8 cellular contexts compared by ENCODE assay signal in the genomic region with DNA sequence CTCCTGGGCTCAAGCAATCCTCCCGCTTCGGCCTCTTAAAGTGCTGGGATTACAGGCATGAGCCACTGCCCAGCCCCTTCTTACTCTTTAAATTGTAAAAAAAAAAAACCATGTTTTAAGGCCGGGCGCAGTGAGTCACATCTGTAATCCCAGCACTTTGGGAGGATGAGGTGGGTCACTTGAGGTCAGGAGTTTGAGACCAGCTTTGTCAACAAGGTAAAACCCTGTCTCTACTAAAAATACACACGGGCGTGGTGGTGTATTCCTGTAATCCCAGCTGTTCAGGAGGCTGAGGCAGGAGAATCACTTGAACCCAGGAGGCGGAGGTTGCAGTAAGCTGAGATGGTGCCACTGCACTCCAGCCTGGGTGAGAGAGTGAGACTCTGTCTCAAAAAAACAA. TPM values are rescaled to one million over a fixed set of nuclear protein-coding genes. Genes with fewer than 3 reads are reported as not detected.
DNase-seq lines count a peak whose midpoint lies in the region; FAIRE-seq and TF ChIP-seq lines count a peak whose summit lies in the region.
"Not testable (repeated sequence)": the region's sequence is repeated elsewhere in the genome, so short reads cannot be mapped to it uniquely, and the experiment has no call there.

No MANE protein-coding gene starts in this region.

- H4K91ac ChIP-seq in mesenchymal stem cell (ENCODE audit: low read length): not testable (repeated sequence)

- H2BK12ac ChIP-seq in mesenchymal stem cell (ENCODE audit: low read length in 2 of 2): not testable (repeated sequence)

- not testable (repeated sequence) for H2BK5ac ChIP-seq in mesenchymal stem cell (ENCODE audit: low read depth, low read length, poor library complexity, severe bottlenecking)

- 52% methylated on average over 7 of the region's 7 CpGs for WGBS in mesenchymal stem cell

- peaks cover 37% of the 10 kb centered on the region for H3K36me3 Mint-ChIP-seq in activated T-helper 1 cell treated with anti-CD3 and anti-CD28 coated beads, Interleukin-12 subunit alpha, Interleukin-12 subunit beta, Interleukin-2, Interleukin-4 antibody, amounts not matched to agents 30 ng/mL and 10 ng/mL and 1 ng/mL, durations not matched to agents 14 hours and 24 hours and 36 hours (ENCODE audit: low read depth)

- H3K4me3 Mint-ChIP-seq in activated T-helper 1 cell treated with anti-CD3 and anti-CD28 coated beads, Interleukin-12 subunit alpha, Interleukin-12 subunit beta, Interleukin-2, Interleukin-4 antibody, amounts not matched to agents 30 ng/mL and 10 ng/mL and 1 ng/mL, durations not matched to agents 14 hours and 24 hours and 36 hours: not testable (repeated sequence)

- H3K79me1 ChIP-seq in mesenchymal stem cell (replicated peaks; ENCODE audit: low read length, poor library complexity, severe bottlenecking): peaks cover 33% of the 10 kb centered on the region

- H3K4me1 ChIP-seq in BLaER1 treated with 17β-estradiol and CSF1 and Interleukin-3, amounts not matched to agents 10 nM and 100 nM: peaks cover 66 to 99% (median 92%) of the 10 kb centered on the region in 10 experiments
- H3K4me1 ChIP-seq in mesenchymal stem cell (ENCODE audit: control insufficient read depth, insufficient read depth, low read depth, low read length): not testable (repeated sequence)

- intact Hi-C loops in activated T-helper 1 cell treated with anti-CD3 and anti-CD28 coated beads, Interleukin-12 subunit alpha, Interleukin-12 subunit beta, Interleukin-2, Interleukin-4 antibody, amounts not matched to agents 30 ng/mL and 10 ng/mL and 1 ng/mL, durations not matched to agents 14 hours and 24 hours and 36 hours (cut with micrococcal nuclease): not testable (repeated sequence)

- H2AFZ ChIP-seq in mesenchymal stem cell (ENCODE audit: low read depth, low read length): not testable (repeated sequence)

- H3K4me1 Mint-ChIP-seq in activated T-helper 1 cell treated with anti-CD3 and anti-CD28 coated beads, Interleukin-12 subunit alpha, Interleukin-12 subunit beta, Interleukin-2, Interleukin-4 antibody, amounts not matched to agents 30 ng/mL and 10 ng/mL and 1 ng/mL, durations not matched to agents 14 hours and 24 hours and 36 hours (ENCODE audit: low read depth): peaks cover 73% of the 10 kb centered on the region

- POLR2A ChIA-PET in RWPE1 (lab: Yijun Ruan, JAX; ENCODE audit: low non-redundant PET): not testable (repeated sequence)

- CTCF ChIA-PET in RWPE1 (lab: Yijun Ruan, JAX): interaction anchor here (0.7 kb wide), 1 partner anchor 132 kb away, joined by 3 read pairs; no protein-coding TSS in a partner anchor

- H3K9me3 ChIP-seq in BLaER1 treated with 17β-estradiol and CSF1 and Interleukin-3, amounts not matched to agents 10 nM and 100 nM (replicated peaks in 1 of 11): peaks cover 0 to 29% (median 9%) of the 10 kb centered on the region in 11 experiments; a peak in 8 of 22 replicates
- H3K9me3 ChIP-seq in MG63; mesenchymal stem cell (ENCODE audit: control insufficient read depth, low read length): not testable (repeated sequence)

- TF ChIP-seq CTCF in RWPE1 (conservative IDR thresholded peaks at IDR 0.05; ENCODE audit: low read depth); epithelial cell of esophagus (IDR thresholded peaks at IDR 0.05; ENCODE audit: insufficient read depth, low read depth, low read length, missing control alignments): not testable (repeated sequence)

- not testable (repeated sequence) for H3K23ac ChIP-seq in mesenchymal stem cell (ENCODE audit: low read length in 2 of 2)

- peaks cover 0 to 98% (median 9%) of the 10 kb centered on the region in 11 experiments; a peak in 12 of 22 replicates for H4K20me1 ChIP-seq in BLaER1 treated with 17β-estradiol and CSF1 and Interleukin-3, amounts not matched to agents 10 nM and 100 nM

- H3K18ac ChIP-seq in mesenchymal stem cell (ENCODE audit: low read depth in 1 of 2, low read length in 2 of 2): not testable (repeated sequence)

- not testable (repeated sequence) for H2BK120ac ChIP-seq in mesenchymal stem cell (ENCODE audit: low read depth, low read length)

- H3K36me3 ChIP-seq in BLaER1 treated with 17β-estradiol and CSF1 and Interleukin-3, amounts not matched to agents 10 nM and 100 nM: peaks cover 0 to 61% (median 29%) of the 10 kb centered on the region in 11 experiments; a peak in 18 of 22 replicates
- not testable (repeated sequence) for H3K36me3 ChIP-seq in MG63; mesenchymal stem cell (ENCODE audit: control insufficient read depth in 1 of 2, insufficient read depth in 2 of 2, low read depth in 1 of 2, low read length in 2 of 2)

- peak overlapping the region; percentile 29 for H3K27ac Mint-ChIP-seq in activated T-helper 1 cell treated with anti-CD3 and anti-CD28 coated beads, Interleukin-12 subunit alpha, Interleukin-12 subunit beta, Interleukin-2, Interleukin-4 antibody, amounts not matched to agents 30 ng/mL and 10 ng/mL and 1 ng/mL, durations not matched to agents 14 hours and 24 hours and 36 hours

- H3K4ac ChIP-seq in mesenchymal stem cell (ENCODE audit: low read depth in 1 of 2, low read length in 2 of 2): not testable (repeated sequence)

- not testable (repeated sequence) for H3K14ac ChIP-seq in mesenchymal stem cell (ENCODE audit: low read length in 2 of 2)

- not testable (repeated sequence) for H3K27me3 ChIP-seq in BLaER1 treated with 17β-estradiol and CSF1 and Interleukin-3, amounts not matched to agents 10 nM and 100 nM; MG63; mesenchymal stem cell (ENCODE audit: control insufficient read depth in 1 of 2, insufficient read depth in 1 of 2, low read length in 2 of 2)

- H3K4me2 ChIP-seq in BLaER1 treated with 17β-estradiol and CSF1 and Interleukin-3, amounts not matched to agents 10 nM and 100 nM: peak overlapping the region; percentile 59 to 89 (median 73); a peak in 21 of 22 replicates
- H3K4me2 ChIP-seq in mesenchymal stem cell (ENCODE audit: low read length, poor library complexity, severe bottlenecking): not testable (repeated sequence)

- not testable (repeated sequence) for TF ChIP-seq POLR2A in H54 (IDR thresholded peaks at IDR 0.05; ENCODE audit: low read depth, low read length)

- not testable (repeated sequence) for H3K27me3 Mint-ChIP-seq in activated T-helper 1 cell treated with anti-CD3 and anti-CD28 coated beads, Interleukin-12 subunit alpha, Interleukin-12 subunit beta, Interleukin-2, Interleukin-4 antibody, amounts not matched to agents 30 ng/mL and 10 ng/mL and 1 ng/mL, durations not matched to agents 14 hours and 24 hours and 36 hours (ENCODE audit: insufficient read depth)

- H3K9ac ChIP-seq in BLaER1 treated with 17β-estradiol and CSF1 and Interleukin-3, amounts not matched to agents 10 nM and 100 nM: peak overlapping the region in 7 of 11 experiments; percentile 2 to 75 (median 47); a peak in 7 of 22 replicates
- H3K9ac ChIP-seq in mesenchymal stem cell (ENCODE audit: low read length): not testable (repeated sequence)

- DNase-seq in H54 (ENCODE audit: insufficient read length, low spot score); RWPE1 (ENCODE audit: low spot score); activated T-helper 1 cell treated with anti-CD3 and anti-CD28 coated beads, Interleukin-12 subunit alpha, Interleukin-12 subunit beta, Interleukin-2, Interleukin-4 antibody, amounts not matched to agents 30 ng/mL and 10 ng/mL and 1 ng/mL, durations not matched to agents 14 hours and 24 hours and 36 hours (ENCODE audit: low spot score): not testable (repeated sequence)
- peak; percentile 47 for DNase-seq in MG63
- peak; percentile 35 for DNase-seq in epithelial cell of esophagus (ENCODE audit: low read depth)
- peak; percentile 54 for DNase-seq in mesenchymal stem cell
- DNase-seq in urothelium cell line (ENCODE audit: low spot score): peak; percentile 30

- FAIRE-seq in H54 (lab: Jason Lieb, UNC): peak; percentile 6
- FAIRE-seq in urothelium cell line (lab: Jason Lieb, UNC): not testable (repeated sequence)

- not testable (repeated sequence) for H4K8ac ChIP-seq in mesenchymal stem cell (ENCODE audit: low read length)

- not testable (repeated sequence) for H3K9me3 Mint-ChIP-seq in activated T-helper 1 cell treated with anti-CD3 and anti-CD28 coated beads, Interleukin-12 subunit alpha, Interleukin-12 subunit beta, Interleukin-2, Interleukin-4 antibody, amounts not matched to agents 30 ng/mL and 10 ng/mL and 1 ng/mL, durations not matched to agents 14 hours and 24 hours and 36 hours

- peak overlapping the region in 9 of 11 experiments; percentile 72 to 96 (median 89); a peak in 18 of 22 replicates for H3K27ac ChIP-seq in BLaER1 treated with 17β-estradiol and CSF1 and Interleukin-3, amounts not matched to agents 10 nM and 100 nM
- H3K27ac ChIP-seq in RWPE1: peak overlapping the region; percentile 31
- H3K27ac ChIP-seq in mesenchymal stem cell (ENCODE audit: low read length, poor library complexity, severe bottlenecking): not testable (repeated sequence)

- not testable (repeated sequence) for H2BK15ac ChIP-seq in mesenchymal stem cell (ENCODE audit: low read depth, poor library complexity, severe bottlenecking)

- H2AK5ac ChIP-seq in mesenchymal stem cell (ENCODE audit: low read length, severe bottlenecking): not testable (repeated sequence)

- H3K4me3 ChIP-seq in BLaER1 treated with 17β-estradiol and CSF1 and Interleukin-3, amounts not matched to agents 10 nM and 100 nM: 0 out of 20 replicates have a peak overlapping the region, but pooled peaks of 1 of the 10 experiments have one; percentile 17
- H3K4me3 ChIP-seq in MG63; epithelial cell of esophagus (ENCODE audit: low read length); mesenchymal stem cell (ENCODE audit: insufficient read depth in 1 of 2, low read depth in 1 of 2, low read length in 2 of 2): not testable (repeated sequence)

RNA-seq across cellular contexts. Expression of gene JARID2, which starts 43.6 kb away (rescaled TPM):
- total RNA-seq in MG63 (2014; rRNA removed; shearing (Covaris generic); ENCODE audit: low replicate concordance): 0.56 and 1.1 TPM in 2 replicates
- 60.5 and 62.5 TPM in 2 replicates for total RNA-seq in activated T-helper 1 cell treated with anti-CD3 and anti-CD28 coated beads, Interleukin-12 subunit alpha, Interleukin-12 subunit beta, Interleukin-2, Interleukin-4 antibody, amounts not matched to agents 30 ng/mL and 10 ng/mL and 1 ng/mL, durations not matched to agents 14 hours and 24 hours and 36 hours
- polyA plus RNA-seq in mesenchymal stem cell (2013, experiment 1 of 2): 10.5 TPM
- polyA plus RNA-seq in mesenchymal stem cell (2013, experiment 2 of 2): 9.8 TPM

Comparison
In these comparisons a context has a peak if more than half of its experiments do, and no peak if none do; other contexts are left out.
1. RNA of gene JARID2, which starts 43.6 kb away (total RNA-seq): 60.5 to 62.5 TPM in activated T-helper 1 cell treated with anti-CD3 and anti-CD28 coated beads, Interleukin-12 subunit alpha, Interleukin-12 subunit beta, Interleukin-2, Interleukin-4 antibody, amounts not matched to agents 30 ng/mL and 10 ng/mL and 1 ng/mL, durations not matched to agents 14 hours and 24 hours and 36 hours; 0.56 to 1.1 TPM in MG63; every median in the first group is over 10 times any median in the second.